Comparison of ENCODE assay signal across 8 cellular contexts in the genomic region with DNA sequence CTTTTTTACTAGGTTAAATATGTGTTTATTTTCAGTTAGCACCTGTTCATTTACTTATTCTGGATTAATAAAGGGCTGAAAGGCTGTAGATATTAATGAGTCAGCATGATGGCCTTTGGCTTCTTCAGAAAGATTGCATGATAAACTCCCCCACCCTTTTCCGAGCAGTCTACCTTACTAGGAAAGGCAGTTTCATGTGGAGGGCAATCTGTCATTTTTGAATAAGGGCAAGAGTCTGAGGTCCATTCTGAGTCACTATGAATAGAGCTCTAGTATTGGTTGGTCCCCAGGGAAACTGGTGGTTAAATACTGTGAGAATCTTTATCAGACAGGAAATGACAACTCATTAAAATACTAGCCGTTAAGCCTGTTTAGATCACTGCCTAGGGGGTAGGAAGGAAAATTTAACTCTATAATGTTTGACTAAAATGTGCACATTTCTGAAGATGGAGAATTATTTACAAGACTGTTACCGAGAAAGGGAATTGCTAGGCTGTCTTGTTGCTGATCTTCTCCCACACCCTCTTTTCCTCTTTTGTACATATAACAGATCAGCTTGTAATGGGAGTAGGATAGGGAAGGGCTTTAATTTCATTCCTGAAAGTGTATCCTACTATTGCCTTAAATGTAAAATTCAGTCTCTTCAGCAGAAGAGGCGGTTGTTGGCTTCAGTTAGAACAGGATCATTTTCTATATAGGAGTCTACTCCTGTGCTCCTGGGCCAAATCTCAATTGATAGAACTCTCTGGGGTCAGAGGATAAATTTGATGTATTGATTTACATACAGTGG.
DNase-seq lines count a peak whose midpoint lies in the region; ATAC-seq and TF ChIP-seq lines count a peak whose summit lies in the region.

No MANE protein-coding gene starts in this region.

- H3K27me3 ChIP-seq in esophagus muscularis mucosa (no peaks in the 10 kb centered on the region), parathyroid adenoma (ENCODE audit: control insufficient read depth, insufficient read depth, low read length) (no peaks in the 10 kb centered on the region)

- H3K27me3 Mint-ChIP-seq in T-helper 2 cell treated with Interferon-gamma antibody and Interleukin-4, amounts not matched to agents 5 μg/mL and 100 μg/mL, for 36 hours (ENCODE audit: low read depth): no peaks in the 10 kb centered on the region

- peak overlapping the region; percentile 75 to 83 (median 80) for H3K27ac ChIP-seq in esophagus muscularis mucosa (replicated peaks in 1 of 4)
- H3K27ac ChIP-seq in parathyroid adenoma: peak overlapping the region; percentile 80

- H3K27ac Mint-ChIP-seq in T-helper 2 cell treated with Interferon-gamma antibody and Interleukin-4, amounts not matched to agents 5 μg/mL and 100 μg/mL, for 36 hours: peak overlapping the region; percentile 96

- peaks cover 37 to 84% (median 80%) of the 10 kb centered on the region in 4 donors for H3K4me1 ChIP-seq in esophagus muscularis mucosa
- H3K4me1 ChIP-seq in parathyroid adenoma: peaks cover 19% of the 10 kb centered on the region

- H3K36me3 ChIP-seq in esophagus muscularis mucosa (no peaks in the 10 kb centered on the region), parathyroid adenoma (ENCODE audit: control insufficient read depth, insufficient read depth, low read length) (no peaks in the 10 kb centered on the region)

- no peak for TF ChIP-seq POLR2A in esophagus muscularis mucosa (IDR thresholded peaks at IDR 0.05; ENCODE audit: low read depth)

- TF ChIP-seq CTCF in esophagus muscularis mucosa (IDR thresholded peaks at IDR 0.05) (no peak), parathyroid adenoma (IDR thresholded peaks at IDR 0.05) (no peak)

- ATAC-seq in GM18498 (IDR thresholded peaks at IDR 0.05; ENCODE audit: unreplicated experiment) (peak; percentile 75), HG02840 (IDR thresholded peaks at IDR 0.05; ENCODE audit: low FRiP score, unreplicated experiment) (peak; percentile 54)

- peak; percentile 46 for TF ChIP-seq EP300 in esophagus muscularis mucosa (IDR thresholded peaks at IDR 0.05)

- DNase-seq in AG08396 (ENCODE audit: low spot score): peak; percentile 47
- DNase-seq in NCI-H1417 treated with DMSO at 0.1 percent for 48 hours (lab: John Stamatoyannopoulos, UW): peak; percentile 71
- DNase-seq in T-helper 2 cell treated with Interferon-gamma antibody and Interleukin-4, amounts not matched to agents 5 μg/mL and 100 μg/mL, for 36 hours (ENCODE audit: low spot score): peak; percentile 82
- DNase-seq in esophagus muscularis mucosa (ENCODE audit: extremely low spot score): no peak
- DNase-seq in GM19238 (ENCODE audit: insufficient read length, low spot score): no peak

- H3K79me2 ChIP-seq in parathyroid adenoma: no peaks in the 10 kb centered on the region

- H3K4me1 Mint-ChIP-seq in T-helper 2 cell treated with Interferon-gamma antibody and Interleukin-4, amounts not matched to agents 5 μg/mL and 100 μg/mL, for 36 hours (ENCODE audit: low read depth): peaks cover 67% of the 10 kb centered on the region

- peak overlapping the region; percentile 61 for H2AFZ ChIP-seq in parathyroid adenoma

- H3K36me3 Mint-ChIP-seq in T-helper 2 cell treated with Interferon-gamma antibody and Interleukin-4, amounts not matched to agents 5 μg/mL and 100 μg/mL, for 36 hours (ENCODE audit: low read depth): peaks cover 27% of the 10 kb centered on the region

- no peak overlapping the region for H3K9ac ChIP-seq in parathyroid adenoma

- no peaks in the 10 kb centered on the region for H3K9me3 Mint-ChIP-seq in T-helper 2 cell treated with Interferon-gamma antibody and Interleukin-4, amounts not matched to agents 5 μg/mL and 100 μg/mL, for 36 hours

- peak overlapping the region; percentile 86 for H3K4me3 Mint-ChIP-seq in T-helper 2 cell treated with Interferon-gamma antibody and Interleukin-4, amounts not matched to agents 5 μg/mL and 100 μg/mL, for 36 hours

- H3K9me3 ChIP-seq in esophagus muscularis mucosa (no peaks in the 10 kb centered on the region), parathyroid adenoma (ENCODE audit: control insufficient read depth, low read length) (no peaks in the 10 kb centered on the region)

- H3K4me2 ChIP-seq in parathyroid adenoma (ENCODE audit: low read length): peak overlapping the region; percentile 52

- intact Hi-C loops in esophagus muscularis mucosa (cut with DNase I): loop anchor here (5.0 kb wide), 1 partner anchor 42 kb away; no protein-coding TSS in a partner anchor

- H3K4me3 ChIP-seq in esophagus muscularis mucosa (peak overlapping the region in 2 of 4 donors; percentile 4 to 19), parathyroid adenoma (ENCODE audit: low read depth, low read length) (peak overlapping the region; percentile 19)

- WGBS in esophagus muscularis mucosa: 4% methylated on average over 4 of the region's 4 CpGs

Comparison
In these comparisons a context has a peak if more than half of its experiments do, and no peak if none do; other contexts are left out.
1. DNase-seq: peak in AG08396 (single experiment), NCI-H1417 treated with DMSO at 0.1 percent for 48 hours (single experiment) and T-helper 2 cell treated with Interferon-gamma antibody and Interleukin-4, amounts not matched to agents 5 μg/mL and 100 μg/mL, for 36 hours (single experiment); none in esophagus muscularis mucosa (single experiment) and GM19238 (single experiment).